8 cellular contexts compared by ENCODE assay signal in the genomic region with DNA sequence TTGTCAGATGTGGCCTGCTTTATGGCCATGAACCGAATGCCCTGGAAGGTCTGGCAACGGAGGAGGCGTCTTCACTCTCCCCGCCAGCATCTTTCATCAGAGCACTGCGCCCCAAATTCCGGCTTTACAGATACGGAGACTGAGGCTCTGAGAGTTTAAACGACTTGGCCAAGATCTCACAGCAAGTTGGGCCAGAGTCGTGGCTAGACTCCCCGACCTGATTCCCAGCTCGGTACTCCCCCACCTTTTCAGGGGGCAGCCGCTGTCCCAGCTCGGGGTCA. TPM values are rescaled to one million over a fixed set of nuclear protein-coding genes. Genes with fewer than 3 reads are reported as not detected.
A peak's percentile ranks its signal among the peaks of the same experiment; 100 is the strongest.
DNase-seq lines count a peak whose midpoint lies in the region; ATAC-seq, FAIRE-seq and TF ChIP-seq lines count a peak whose summit lies in the region.

No MANE protein-coding gene starts in this region.

- CTCF ChIA-PET in GM12878 (lab: Yijun Ruan, JAX) = interaction anchor here (0.6 to 5.0 kb wide), 5 partner anchors 11 to 61 kb away, joined by 3 to 37 read pairs (median 5); no protein-coding TSS in a partner anchor

- H3K36me3 ChIP-seq in GM12878 (ENCODE audit: control insufficient read depth in 2 of 2, insufficient read depth in 2 of 2, low read length in 1 of 2) = no peaks in the 10 kb centered on the region
- H3K36me3 ChIP-seq in mesenchymal stem cell (ENCODE audit: control insufficient read depth in 1 of 2, insufficient read depth in 2 of 2, low read depth in 1 of 2, low read length in 2 of 2) = no peaks in the 10 kb centered on the region
- no peaks in the 10 kb centered on the region for H3K36me3 ChIP-seq in thymus (ENCODE audit: control insufficient read depth, insufficient read depth)

- H3K9ac ChIP-seq in GM12878 (ENCODE audit: control insufficient read depth, insufficient read depth, low read length) (no peak overlapping the region), mesenchymal stem cell (ENCODE audit: low read length) (no peak overlapping the region)

- no peaks in the 10 kb centered on the region for H3K79me1 ChIP-seq in mesenchymal stem cell (replicated peaks; ENCODE audit: low read length, poor library complexity, severe bottlenecking)

- intact Hi-C loops in GM12878 (cut with micrococcal nuclease; ENCODE audit: unreplicated experiment) = loop anchor here (2.0 kb wide), 1 partner anchor 60 kb away; no protein-coding TSS in a partner anchor

- no peak overlapping the region for H3K4ac ChIP-seq in mesenchymal stem cell (ENCODE audit: low read depth in 1 of 2, low read length in 2 of 2)

- BruUV-seq in GM12878 (replicated peaks; lab: Mats Ljungman, UMichigan) = no TSS peak

- H3K14ac ChIP-seq in mesenchymal stem cell (ENCODE audit: low read length in 2 of 2) = no peak overlapping the region

- peaks cover 71% of the 10 kb centered on the region for H3K27me3 Mint-ChIP-seq in activated T-cell treated with anti-CD3 and anti-CD28 coated beads, Interleukin-2, amount 50 U/mL, for 24 hours

- TF ChIP-seq POLR2A in GM12878 (IDR thresholded peaks at IDR 0.05; ENCODE audit: low read depth, low read length) = no peak

- H3K4me3 ChIP-seq in GM12878 (no peak overlapping the region), mesenchymal stem cell (ENCODE audit: insufficient read depth in 1 of 2, low read depth in 1 of 2, low read length in 2 of 2) (peak overlapping the region in 1 of 2 experiments; percentile 63), thymus (ENCODE audit: low read length) (peak overlapping the region; percentile 32)

- H3K27me3 ChIP-seq in GM12878 (replicated peaks in 1 of 2; ENCODE audit: control insufficient read depth in 2 of 2, insufficient read depth in 2 of 2, low read length in 1 of 2) (peaks cover 13 to 15% of the 10 kb centered on the region in 2 experiments), mesenchymal stem cell (ENCODE audit: control insufficient read depth in 1 of 2, insufficient read depth in 1 of 2, low read length in 2 of 2) (peaks cover 87% of the 10 kb centered on the region in 2 experiments), thymus (ENCODE audit: control insufficient read depth, insufficient read depth) (peaks cover 51% of the 10 kb centered on the region)

- no peak overlapping the region for H2BK120ac ChIP-seq in mesenchymal stem cell (ENCODE audit: low read depth, low read length)

- H3K4me2 ChIP-seq in GM12878 (ENCODE audit: control insufficient read depth, insufficient read depth) = peak overlapping the region; percentile 71
- H3K4me2 ChIP-seq in mesenchymal stem cell (ENCODE audit: low read length, poor library complexity, severe bottlenecking) = peak overlapping the region; percentile 75

- peak overlapping the region; percentile 68 for H3K4me3 Mint-ChIP-seq in activated T-cell treated with anti-CD3 and anti-CD28 coated beads, Interleukin-2, amount 50 U/mL, for 24 hours

- RAD21 ChIA-PET in GM12878 (lab: Charles Lee; ENCODE audit: unreplicated experiment) = interaction anchor here (1.8 kb wide), 1 partner anchor 60 kb away, joined by 6 read pairs; no protein-coding TSS in a partner anchor

- ATAC-seq in GM12878 = no peak
- no peak for ATAC-seq in GM18520 (IDR thresholded peaks at IDR 0.05; ENCODE audit: unreplicated experiment)

- H3K27ac ChIP-seq in GM12878 (ENCODE audit: control insufficient read depth, insufficient read depth) = no peak overlapping the region
- no peak overlapping the region for H3K27ac ChIP-seq in mesenchymal stem cell (ENCODE audit: low read length, poor library complexity, severe bottlenecking)
- no peak overlapping the region for H3K27ac ChIP-seq in thymus (ENCODE audit: low read depth)

- peaks cover 9% of the 10 kb centered on the region; the same call in 1 of the 2 replicates for H3K4me1 ChIP-seq in GM12878 (ENCODE audit: control insufficient read depth, insufficient read depth, low read length)
- peaks cover 27% of the 10 kb centered on the region for H3K4me1 ChIP-seq in mesenchymal stem cell (ENCODE audit: control insufficient read depth, insufficient read depth, low read depth, low read length)
- H3K4me1 ChIP-seq in thymus (ENCODE audit: control insufficient read depth, insufficient read depth, low read length) = peaks cover 12% of the 10 kb centered on the region

- no peak overlapping the region for H3K27ac Mint-ChIP-seq in activated T-cell treated with anti-CD3 and anti-CD28 coated beads, Interleukin-2, amount 50 U/mL, for 24 hours

- 13% methylated on average over 13 of the region's 13 CpGs for WGBS in GM12878 (ENCODE audit: insufficient coverage, insufficient replicate concordance, low lambda C conversion rate, missing lambda C conversion rate)
- WGBS in mesenchymal stem cell = 4% methylated on average over 13 of the region's 13 CpGs
- 4% methylated on average over 13 of the region's 13 CpGs for WGBS in thymus

- H3K9me3 ChIP-seq in GM12878 (replicated peaks; ENCODE audit: control insufficient read depth, insufficient read depth, low read length) (no peaks in the 10 kb centered on the region), mesenchymal stem cell (ENCODE audit: control insufficient read depth, low read length) (no peaks in the 10 kb centered on the region), thymus (ENCODE audit: control insufficient read depth) (no peaks in the 10 kb centered on the region)

- H2AK5ac ChIP-seq in mesenchymal stem cell (ENCODE audit: low read length, severe bottlenecking) = no peak overlapping the region

- H4K91ac ChIP-seq in mesenchymal stem cell (ENCODE audit: low read length) = no peak overlapping the region

- H3K18ac ChIP-seq in mesenchymal stem cell (ENCODE audit: low read depth in 1 of 2, low read length in 2 of 2) = no peak overlapping the region

- POLR2A ChIA-PET in GM12878 (lab: Charles Lee) = no interaction called here

- peaks cover 28% of the 10 kb centered on the region for H3K4me1 Mint-ChIP-seq in activated T-cell treated with anti-CD3 and anti-CD28 coated beads, Interleukin-2, amount 50 U/mL, for 24 hours (ENCODE audit: low read depth)

- peak; percentile 49 for DNase-seq in activated T-cell treated with anti-CD3 and anti-CD28 coated beads, Interleukin-2, amount 50 U/mL, for 24 hours
- no peak for DNase-seq in activated T-cell treated with anti-CD3 and anti-CD28 coated beads, Interleukin-2, amount 50 U/mL, for 1 hour
- no peak for DNase-seq in GM12878 (ENCODE audit: low read depth, low spot score)
- DNase-seq in mesenchymal stem cell = no peak
- no peak for DNase-seq in anterior cingulate cortex (lab: John Stamatoyannopoulos, UW)
- no peak for DNase-seq in NK-92 (lab: John Stamatoyannopoulos, UW; ENCODE audit: unreplicated experiment)

- H2BK15ac ChIP-seq in mesenchymal stem cell (ENCODE audit: low read depth, poor library complexity, severe bottlenecking) = no peak overlapping the region

- TF ChIP-seq EP300 in GM12878 (IDR thresholded peaks at IDR 0.05; ENCODE audit: borderline replicate concordance in 1 of 2, control insufficient read depth in 1 of 2, low read depth in 2 of 2, low read length in 2 of 2) = no peak

- no peaks in the 10 kb centered on the region for H3K9me3 Mint-ChIP-seq in activated T-cell treated with anti-CD3 and anti-CD28 coated beads, Interleukin-2, amount 50 U/mL, for 24 hours

- H3K23ac ChIP-seq in mesenchymal stem cell (ENCODE audit: low read length in 2 of 2) = peak overlapping the region in 1 of 2 experiments; percentile 95

- no peaks in the 10 kb centered on the region for H3K79me2 ChIP-seq in GM12878 (ENCODE audit: control insufficient read depth, insufficient read depth, low read length)

- no peak overlapping the region for H4K8ac ChIP-seq in mesenchymal stem cell (ENCODE audit: low read length)

- no peak overlapping the region for H2BK12ac ChIP-seq in mesenchymal stem cell (ENCODE audit: low read length in 2 of 2)

- no peaks in the 10 kb centered on the region for H3K36me3 Mint-ChIP-seq in activated T-cell treated with anti-CD3 and anti-CD28 coated beads, Interleukin-2, amount 50 U/mL, for 24 hours (ENCODE audit: low read depth)

- no peak for FAIRE-seq in GM12878 (lab: Jason Lieb, UNC)

- no peak for TF ChIP-seq CTCF in GM12878 (IDR thresholded peaks at IDR 0.05 in 2 of 3, conservative IDR thresholded peaks at IDR 0.05 in 1 of 3; ENCODE audit: control insufficient read depth in 2 of 3, extremely low read depth in 1 of 3, insufficient read depth in 1 of 3, low read depth in 3 of 3, low read length in 3 of 3)

- no peaks in the 10 kb centered on the region for H4K20me1 ChIP-seq in GM12878 (ENCODE audit: control insufficient read depth, insufficient read depth)

- TF ChIP-seq RAD21 in GM12878 (IDR thresholded peaks at IDR 0.05; ENCODE audit: insufficient read depth, low read depth, low read length) = no peak

- in situ Hi-C loops in GM12878 (cut with MboI) = loop anchor here (5.0 kb wide), 1 partner anchor 55 kb away; no protein-coding TSS in a partner anchor

- H2AFZ ChIP-seq in GM12878 (ENCODE audit: control insufficient read depth, low read depth, low read length) (no peak overlapping the region; the same call in 1 of the 2 replicates), mesenchymal stem cell (ENCODE audit: low read depth, low read length) (no peak overlapping the region)

- SMC1A ChIA-PET in GM12878 (lab: Charles Lee; ENCODE audit: uncharacterized antibody, unreplicated experiment) = no interaction called here

- H2BK5ac ChIP-seq in mesenchymal stem cell (ENCODE audit: low read depth, low read length, poor library complexity, severe bottlenecking) = no peak overlapping the region

TF ChIP-seq in GM12878, 131 proteins besides CTCF, POLR2A, EP300 and RAD21 (continues in another document):
- peak; percentile 90; the same call in 1 of the 2 replicates for TF ChIP-seq EZH2 (IDR thresholded peaks at IDR 0.05; ENCODE audit: borderline replicate concordance, control insufficient read depth, low read depth, low read length)

RNA-seq across cellular contexts. Expression of a gene that starts 1.7 kb away (rescaled TPM):
- total RNA-seq in GM12878 (2013; cell fraction: nucleolus; rRNA removed) = 0.42 and 0.44 TPM in 2 replicates
- total RNA-seq in GM12878 (2014; rRNA removed) (0.11 TPM in 2 replicates), GM12878 (2014; rRNA removed; fragmentation: Illumina TruSeq; extraction: Trizol) (0.05 and 0.09 TPM in 2 replicates), GM12878 (2021) (0.08 and 0.21 TPM in 2 replicates)
- polyA plus RNA-seq in GM12878 (2011; ENCODE audit: low read depth) = 0.14 TPM
- polyA plus RNA-seq in GM12878 (2011; rRNA removed) (0.07 TPM in 1 of 2 replicates, not detected in the other), GM12878 (2014; fragmentation: Illumina TruSeq; extraction: Trizol) (0.07 and 0.10 TPM in 2 replicates), GM12878 (2014; fragmentation: Nextera tagmentation; extraction: Ambion mirVana) (under 1 TPM in 1 of 2 experiments, not detected in 1; 0.05 TPM), GM12878 (2014; rRNA removed) (0.09 and 0.15 TPM in 2 replicates), GM12878 (2016; fragmentation: Nextera tagmentation; extraction: Ambion mirVana) (under 1 TPM; 0.05 to 0.28 TPM), thymus (5.0 TPM)
- polyA plus RNA-seq in GM12878 (2011; cell fraction: cytosol; rRNA removed) = 0.09 and 0.18 TPM in 2 replicates
- 0.07 and 0.22 TPM in 2 replicates for polyA plus RNA-seq in GM12878 (2011; cell fraction: nucleus; rRNA removed)
- polyA plus RNA-seq in GM12878 (2012) = 0.64 and 0.72 TPM in 2 replicates
- polyA minus RNA-seq in GM12878 (2011; rRNA and poly(A)+ RNA removed) = 0.05 and 0.15 TPM in 2 replicates
- polyA minus RNA-seq in GM12878 (2011; cell fraction: cytosol; rRNA and poly(A)+ RNA removed) = not detected in 2 replicates
- 0.10 TPM in 1 of 2 replicates, not detected in the other for polyA minus RNA-seq in GM12878 (2011; cell fraction: nucleus; rRNA and poly(A)+ RNA removed)
- polyA plus RNA-seq in mesenchymal stem cell (2013, experiment 1 of 2) = 12.1 TPM
- polyA plus RNA-seq in mesenchymal stem cell (2013, experiment 2 of 2) = 11.7 TPM
